Comparison of ENCODE assay signal across 1 cellular context in genomic region chr19:13861714-13862531, GRCh38.
TF ChIP-seq lines count a peak whose summit lies in the region.

No MANE protein-coding gene starts in this region.

TF ChIP-seq in GM12878, 131 proteins besides CTCF, POLR2A, EP300 and RAD21 (continued from another document and continues in another):
- peak; percentile 38; the same call in 1 of the 2 replicates for TF ChIP-seq ZBTB40 (IDR thresholded peaks at IDR 0.05; ENCODE audit: borderline replicate concordance)
- no peak for TF ChIP-seq HDAC2 (IDR thresholded peaks at IDR 0.05)
- no peak for TF ChIP-seq ATF3 (IDR thresholded peaks at IDR 0.05; ENCODE audit: borderline replicate concordance, extremely low read depth, low read depth, low read length)
- TF ChIP-seq POLR2AphosphoS5 (IDR thresholded peaks at IDR 0.05; ENCODE audit: low read length) = peak; percentile 94
- TF ChIP-seq SUZ12 (IDR thresholded peaks at IDR 0.05; ENCODE audit: unreplicated experiment) = no peak
- peak; percentile 62; the same call in 1 of the 2 replicates for TF ChIP-seq PML (IDR thresholded peaks at IDR 0.05; ENCODE audit: low read length)
- TF ChIP-seq IRF3 (IDR thresholded peaks at IDR 0.05) = no peak
- peak in 1 of 2 experiments; percentile 68; a peak in 1 of 4 replicates for TF ChIP-seq ETV6 (conservative IDR thresholded peaks at IDR 0.05 in 1 of 2, IDR thresholded peaks at IDR 0.05 in 1 of 2; ENCODE audit: borderline replicate concordance in 1 of 2, low read depth in 1 of 2)
- TF ChIP-seq BRCA1 (IDR thresholded peaks at IDR 0.05; ENCODE audit: low read depth, low read length) = no peak
- no peak for TF ChIP-seq NR2C2 (IDR thresholded peaks at IDR 0.05; ENCODE audit: borderline replicate concordance, control insufficient read depth, insufficient read length, low read depth)
- peak; percentile 82 for TF ChIP-seq ZNF207 (IDR thresholded peaks at IDR 0.05; ENCODE audit: borderline replicate concordance)
- no peak for TF ChIP-seq CHD4 (IDR thresholded peaks at IDR 0.05)
- TF ChIP-seq SPI1 (IDR thresholded peaks at IDR 0.05; ENCODE audit: borderline replicate concordance, insufficient read depth, low read depth, low read length) = peak; percentile 36; the same call in 1 of the 2 replicates
- no peak; the same call in 1 of the 2 replicates for TF ChIP-seq RCOR1 (conservative IDR thresholded peaks at IDR 0.05; ENCODE audit: low read depth, low read length)
- TF ChIP-seq TCF7 (IDR thresholded peaks at IDR 0.05; ENCODE audit: borderline replicate concordance) = no peak
- 0 out of 2 replicates have a peak, but pooled peaks have one; percentile 41 for TF ChIP-seq TARDBP (IDR thresholded peaks at IDR 0.05; ENCODE audit: borderline replicate concordance)
- TF ChIP-seq ZBTB33 (IDR thresholded peaks at IDR 0.05) = 0 out of 2 replicates have a peak, but pooled peaks have one; percentile 6
- no peak; the same call in 1 of the 2 replicates for TF ChIP-seq REST (IDR thresholded peaks at IDR 0.05; ENCODE audit: low read depth, low read length)
- TF ChIP-seq SP1 (IDR thresholded peaks at IDR 0.05; ENCODE audit: low read depth, low read length) = peak; percentile 81
- no peak for TF ChIP-seq PBX3 (IDR thresholded peaks at IDR 0.05; ENCODE audit: insufficient replicate concordance, low read depth, low read length)
- TF ChIP-seq EGR1 (IDR thresholded peaks at IDR 0.05; ENCODE audit: borderline replicate concordance in 1 of 2, low read depth in 2 of 2, low read length in 2 of 2) = peak in 1 of 2 experiments; percentile 97; a peak in 2 of 3 replicates
- 0 out of 2 replicates have a peak, but pooled peaks have one; percentile 47 for TF ChIP-seq SMAD5 (IDR thresholded peaks at IDR 0.05; ENCODE audit: low read depth)
- peak; percentile 56 to 72; a peak in 3 of 4 replicates for TF ChIP-seq BHLHE40 (IDR thresholded peaks at IDR 0.05; ENCODE audit: borderline replicate concordance in 1 of 2, low read depth in 2 of 2, low read length in 1 of 2)
- TF ChIP-seq TBL1XR1 (IDR thresholded peaks at IDR 0.05; ENCODE audit: low read depth, low read length) = no peak
- TF ChIP-seq DPF2 (IDR thresholded peaks at IDR 0.05) = peak; percentile 97
- peak; percentile 100 for TF ChIP-seq BCL3 (IDR thresholded peaks at IDR 0.05; ENCODE audit: borderline replicate concordance, insufficient read depth, low read depth, low read length, poor library complexity, severe bottlenecking)
- no peak for TF ChIP-seq MXI1 (IDR thresholded peaks at IDR 0.05; ENCODE audit: low read depth, low read length)
- no peak for TF ChIP-seq MAX (IDR thresholded peaks at IDR 0.05; ENCODE audit: low read depth, low read length)
- TF ChIP-seq NFXL1 (IDR thresholded peaks at IDR 0.05; ENCODE audit: borderline replicate concordance) = no peak
- TF ChIP-seq CHD2 (IDR thresholded peaks at IDR 0.05; ENCODE audit: borderline replicate concordance, low read depth, low read length) = no peak; the same call in 1 of the 2 replicates
- TF ChIP-seq USF2 (IDR thresholded peaks at IDR 0.05; ENCODE audit: borderline replicate concordance, low read depth, low read length) = no peak
- no peak for TF ChIP-seq PRDM15 (CRISPR knock-in tag; IDR thresholded peaks at IDR 0.05)
- TF ChIP-seq SREBF1 (IDR thresholded peaks at IDR 0.05; ENCODE audit: low read length) = no peak
- peak; percentile 89 for TF ChIP-seq TCF3 (IDR thresholded peaks at IDR 0.05; ENCODE audit: borderline replicate concordance, insufficient read depth, low read depth, low read length)
- TF ChIP-seq PKNOX1 (IDR thresholded peaks at IDR 0.05) = peak; percentile 55
- no peak for TF ChIP-seq CEBPB (IDR thresholded peaks at IDR 0.05; ENCODE audit: borderline replicate concordance in 1 of 2, low read depth in 2 of 2, low read length in 2 of 2)
